1 cellular context compared by ENCODE assay signal in genomic region chr5:36066540-36067210, GRCh38.
TF ChIP-seq lines count a peak whose summit lies in the region.

TSS of gene UGT3A2 (minus strand) at chr5:36066882. CDS start at chr5:36066789, 93 bp downstream.

TF ChIP-seq in HEK293, 187 proteins besides CTCF, POLR2A, EP300 and RAD21 (continued from another document):
- TF ChIP-seq PRDM10 (tag by site-specific recombination; IDR thresholded peaks at IDR 0.05) = peak; percentile 99
- TF ChIP-seq ZNF580 (tag by site-specific recombination; IDR thresholded peaks at IDR 0.05) = peak; percentile 59; the same call in 1 of the 2 replicates
- TF ChIP-seq ZNF148 (tag by site-specific recombination; IDR thresholded peaks at IDR 0.05; ENCODE audit: borderline replicate concordance) = no peak
- peak; percentile 69 for TF ChIP-seq ZFP69B (tag by site-specific recombination; IDR thresholded peaks at IDR 0.05)
- TF ChIP-seq ZNF366 (tag by site-specific recombination; conservative IDR thresholded peaks at IDR 0.05) = peak; percentile 52; the same call in 1 of the 2 replicates
- no peak; the same call in 1 of the 2 replicates for TF ChIP-seq HIC1 (tag by site-specific recombination; IDR thresholded peaks at IDR 0.05)
- TF ChIP-seq ZBTB26 (tag by site-specific recombination; optimal IDR thresholded peaks at IDR 0.05) = peak; percentile 57
- peak; percentile 55 for TF ChIP-seq GLIS1 (tag by site-specific recombination; IDR thresholded peaks at IDR 0.05)
- no peak for TF ChIP-seq OSR2 (tag by site-specific recombination; IDR thresholded peaks at IDR 0.05)
- TF ChIP-seq INSM2 (tag by site-specific recombination; IDR thresholded peaks at IDR 0.05) = no peak
- TF ChIP-seq ZNF274 (IDR thresholded peaks at IDR 0.05; ENCODE audit: low read length) = no peak
- TF ChIP-seq ZNF274 (tag by site-specific recombination; IDR thresholded peaks at IDR 0.05; ENCODE audit: borderline replicate concordance) = no peak
- TF ChIP-seq ZNF776 (tag by site-specific recombination; IDR thresholded peaks at IDR 0.05; ENCODE audit: borderline replicate concordance) = no peak
- no peak for TF ChIP-seq ZNF701 (tag by site-specific recombination; IDR thresholded peaks at IDR 0.05)
- no peak for TF ChIP-seq ZNF398 (tag by site-specific recombination; IDR thresholded peaks at IDR 0.05)
- TF ChIP-seq ZXDB (tag by site-specific recombination; IDR thresholded peaks at IDR 0.05) = 0 out of 2 replicates have a peak, but pooled peaks have one; percentile 19
- TF ChIP-seq ZNF629 (tag by site-specific recombination; IDR thresholded peaks at IDR 0.05) = 0 out of 2 replicates have a peak, but pooled peaks have one; percentile 22
- TF ChIP-seq ZNF335 (tag by site-specific recombination; conservative IDR thresholded peaks at IDR 0.05) = peak; percentile 97
- no peak for TF ChIP-seq ZNF112 (tag by site-specific recombination; IDR thresholded peaks at IDR 0.05)
- peak; percentile 99 for TF ChIP-seq ZBTB48 (tag by site-specific recombination; IDR thresholded peaks at IDR 0.05)
- TF ChIP-seq ZBTB20 (tag by site-specific recombination; IDR thresholded peaks at IDR 0.05) = peak; percentile 85
- no peak for TF ChIP-seq ZNF747 (tag by site-specific recombination; IDR thresholded peaks at IDR 0.05)
- 0 out of 2 replicates have a peak, but pooled peaks have one; percentile 13 for TF ChIP-seq ZNF518A (tag by site-specific recombination; conservative IDR thresholded peaks at IDR 0.05; ENCODE audit: low read depth)
- TF ChIP-seq ZNF600 (tag by site-specific recombination; IDR thresholded peaks at IDR 0.05) = peak; percentile 75
- peak; percentile 87 for TF ChIP-seq ZBTB8A (tag by site-specific recombination; IDR thresholded peaks at IDR 0.05)
- peak; percentile 33; the same call in 1 of the 2 replicates for TF ChIP-seq ZIC2 (tag by site-specific recombination; IDR thresholded peaks at IDR 0.05)
- peak; percentile 35; the same call in 1 of the 2 replicates for TF ChIP-seq EGR2 (tag by site-specific recombination; IDR thresholded peaks at IDR 0.05; ENCODE audit: low read depth)
- no peak for TF ChIP-seq ZNF155 (tag by site-specific recombination; IDR thresholded peaks at IDR 0.05)
- TF ChIP-seq ZNF449 (tag by site-specific recombination; IDR thresholded peaks at IDR 0.05) = peak; percentile 67
- 0 out of 2 replicates have a peak, but pooled peaks have one; percentile 15 for TF ChIP-seq SP7 (tag by site-specific recombination; IDR thresholded peaks at IDR 0.05)
- TF ChIP-seq KLF7 (tag by site-specific recombination; IDR thresholded peaks at IDR 0.05; ENCODE audit: borderline replicate concordance) = no peak
- TF ChIP-seq OVOL3 (tag by site-specific recombination; IDR thresholded peaks at IDR 0.05) = no peak
